ENCODE assay signal across 8 cellular contexts in the genomic region with DNA sequence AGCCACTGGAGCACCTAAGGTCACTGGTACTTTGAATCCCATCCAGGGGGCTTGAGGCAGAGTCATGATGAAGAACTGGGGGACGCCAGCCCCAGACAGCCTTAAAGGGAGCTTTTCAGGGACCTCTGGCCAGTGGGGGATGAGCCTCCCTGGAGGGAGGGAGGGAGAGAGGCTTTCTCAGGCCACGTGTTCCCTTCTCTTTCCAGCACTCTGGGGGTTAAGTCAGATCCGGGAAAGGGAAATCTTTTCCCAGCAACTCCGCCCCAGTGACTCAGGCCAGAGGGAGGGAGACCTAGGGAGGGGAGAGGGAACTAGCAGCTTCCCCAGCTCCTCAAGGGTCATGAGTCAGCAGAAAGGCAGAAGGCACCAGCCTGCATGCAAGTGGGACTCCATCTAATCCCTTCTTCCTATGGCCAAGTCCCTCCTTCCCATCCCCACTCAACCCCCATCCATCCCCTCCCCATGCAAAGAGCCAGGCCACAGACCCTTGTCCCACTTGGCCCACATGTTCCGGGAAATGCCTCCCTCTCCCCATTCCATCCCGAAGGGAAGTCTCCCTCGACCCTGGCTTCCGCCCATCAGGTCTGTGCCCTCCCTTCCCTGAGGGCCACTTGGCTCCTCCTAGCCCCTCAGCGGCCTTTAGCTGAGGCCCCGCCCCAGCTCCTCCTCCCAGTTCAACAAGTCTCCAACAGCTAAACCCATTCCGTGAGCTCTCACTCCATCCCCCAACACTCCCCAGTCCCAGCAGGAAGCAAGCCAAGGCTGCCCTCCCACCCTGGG. TPM values are rescaled to one million over a fixed set of nuclear protein-coding genes. Genes with fewer than 3 reads are reported as not detected.
DNase-seq lines count a peak whose midpoint lies in the region; ATAC-seq and TF ChIP-seq lines count a peak whose summit lies in the region.

No MANE protein-coding gene starts in this region.

- H3K27ac ChIP-seq in angular gyrus (ENCODE audit: low read depth, low read length) (peak overlapping the region; percentile 83), heart left ventricle (peak overlapping the region; percentile 86 to 100 (median 98)), ovary (peak overlapping the region; percentile 82 to 97)

- ATAC-seq in heart left ventricle (peak; percentile 72 to 88 (median 84)), GM18511 (IDR thresholded peaks at IDR 0.05; ENCODE audit: unreplicated experiment) (no peak), HG02884 (IDR thresholded peaks at IDR 0.05; ENCODE audit: unreplicated experiment) (no peak)

- peaks cover 0 to 55% (median 35%) of the 10 kb centered on the region in 9 donors for H3K36me3 ChIP-seq in heart left ventricle
- no peaks in the 10 kb centered on the region for H3K36me3 ChIP-seq in ovary

- TF ChIP-seq CTCF in heart left ventricle (IDR thresholded peaks at IDR 0.05), result no peak
- no peak for TF ChIP-seq CTCF in ovary (IDR thresholded peaks at IDR 0.05)

- peaks cover 6 to 88% (median 67%) of the 10 kb centered on the region in 12 donors for H3K4me1 ChIP-seq in heart left ventricle
- peaks cover 20% of the 10 kb centered on the region for H3K4me1 ChIP-seq in ovary (ENCODE audit: insufficient read depth)

- peak in 1 of 2 donors; percentile 77 for TF ChIP-seq POLR2A in heart left ventricle (IDR thresholded peaks at IDR 0.05)
- peak; percentile 76 for TF ChIP-seq POLR2A in ovary (IDR thresholded peaks at IDR 0.05)

- no peaks in the 10 kb centered on the region for H3K9me3 ChIP-seq in heart left ventricle
- no peaks in the 10 kb centered on the region for H3K9me3 ChIP-seq in ovary

- TF ChIP-seq EP300 in ovary (IDR thresholded peaks at IDR 0.05), result peak; percentile 99

- DNase-seq in G401 (ENCODE audit: low spot score) (peak; percentile 72), HuH-7.5 (ENCODE audit: low spot score) (peak; percentile 96), SHP77 treated with DMSO at 0.1 percent for 48 hours (lab: John Stamatoyannopoulos, UW) (peak; percentile 71), heart left ventricle (peak; percentile 91 to 97 (median 95)), ovary (peak; percentile 95 to 97 (median 97))

- intact Hi-C loops in heart left ventricle (cut with DNase I) (loop anchor here in 9 of 10 donors (2.0 to 10.0 kb wide), 7 partner anchors 41 to 201 kb away; a partner anchor contains a TSS), ovary (cut with DNase I) (loop anchor here (5.0 kb wide), 2 partner anchors 41 to 46 kb away; a partner anchor contains a TSS)

- WGBS in heart left ventricle, 4 donors, result 3 to 16% (median 6%) methylated on average over 8 to 11 of the region's 11 CpGs
- WGBS in ovary, 3 donors, result 0 to 1% (median 1%) methylated on average over 11 of the region's 11 CpGs

- H3K27me3 ChIP-seq in heart left ventricle (no peaks in the 10 kb centered on the region), ovary (no peaks in the 10 kb centered on the region)

- H3K4me3 ChIP-seq in heart left ventricle (peak overlapping the region; percentile 22 to 100 (median 82)), ovary (peak overlapping the region; percentile 41)

- in situ Hi-C loops in G401 (cut with HindIII; ENCODE audit: low sequenced_read_pairs), result no loop called here

RNA-seq across cellular contexts. Expression of a gene that starts 5.6 kb away (rescaled TPM):
- 87.6 and 118 TPM in 2 replicates for total RNA-seq in G401 (2014; rRNA removed; shearing (Covaris generic))
- 100 to 1,000 TPM in 2 of 9 donors, 10 to 100 TPM in 7; 37.2 to 141 (median 54.2) TPM for total RNA-seq in heart left ventricle
- 10 to 100 TPM; 23.7 to 91.8 TPM for polyA plus RNA-seq in heart left ventricle
- 100 to 1,000 TPM; 116 to 274 (median 179) TPM for total RNA-seq in ovary
- 100 to 1,000 TPM in 1 of 2 donors, 10 to 100 TPM in 1; 92.8 to 230 TPM for polyA plus RNA-seq in ovary

RNA-seq across cellular contexts. Expression of a gene that starts 25.8 kb away (rescaled TPM):
- total RNA-seq in G401 (2014; rRNA removed; shearing (Covaris generic)), result 0.06 and 0.14 TPM in 2 replicates
- total RNA-seq in heart left ventricle, result 1 to 10 TPM in 1 of 9 donors, under 1 TPM in 2, not detected in 6; 0.16 to 2.8 (median 0.43) TPM
- under 1 TPM; 0.11 to 0.33 TPM for polyA plus RNA-seq in heart left ventricle
- 1 to 10 TPM in 1 of 7 donors, under 1 TPM in 5, not detected in 1; 0.17 to 1.7 (median 0.51) TPM for total RNA-seq in ovary
- under 1 TPM in 1 of 2 donors, not detected in 1; 0.13 TPM for polyA plus RNA-seq in ovary

RNA-seq across cellular contexts. Expression of a gene that starts 39.1 kb away (rescaled TPM):
- 28.7 and 67.9 TPM in 2 replicates for total RNA-seq in G401 (2014; rRNA removed; shearing (Covaris generic))
- 1 to 10 TPM in 1 of 9 donors, under 1 TPM in 4, not detected in 4; 0.35 to 3.9 (median 0.55) TPM for total RNA-seq in heart left ventricle
- under 1 TPM; 0.11 to 0.15 TPM for polyA plus RNA-seq in heart left ventricle
- 100 to 1,000 TPM in 1 of 7 donors, 10 to 100 TPM in 4, 1 to 10 TPM in 2; 3.3 to 141 (median 17.0) TPM for total RNA-seq in ovary
- polyA plus RNA-seq in ovary, result 1 to 10 TPM; 1.2 to 1.6 TPM

RNA-seq across cellular contexts. Expression of a gene that starts 47.7 kb away (rescaled TPM):
- 0.86 and 10.1 TPM in 2 replicates for total RNA-seq in G401 (2014; rRNA removed; shearing (Covaris generic))
- total RNA-seq in heart left ventricle (10 to 100 TPM; 16.0 to 83.4 (median 26.2) TPM), ovary (100 to 1,000 TPM in 3 of 7 donors, 10 to 100 TPM in 4; 55.8 to 131 (median 92.6) TPM)
- polyA plus RNA-seq in heart left ventricle (10 to 100 TPM; 22.8 to 41.8 TPM), ovary (10 to 100 TPM; 21.9 to 65.7 TPM)

Comparison
In these comparisons a context has a peak if more than half of its experiments do, and no peak if none do; other contexts are left out.
1. ATAC-seq: peak in heart left ventricle (4 of 4); none in GM18511 (single experiment) and HG02884 (single experiment).
2. Peak in every context shown above with its lines, with median percentiles within 50 percentile points of each other: DNase-seq and H3K27ac ChIP-seq.